In the genomic region with DNA sequence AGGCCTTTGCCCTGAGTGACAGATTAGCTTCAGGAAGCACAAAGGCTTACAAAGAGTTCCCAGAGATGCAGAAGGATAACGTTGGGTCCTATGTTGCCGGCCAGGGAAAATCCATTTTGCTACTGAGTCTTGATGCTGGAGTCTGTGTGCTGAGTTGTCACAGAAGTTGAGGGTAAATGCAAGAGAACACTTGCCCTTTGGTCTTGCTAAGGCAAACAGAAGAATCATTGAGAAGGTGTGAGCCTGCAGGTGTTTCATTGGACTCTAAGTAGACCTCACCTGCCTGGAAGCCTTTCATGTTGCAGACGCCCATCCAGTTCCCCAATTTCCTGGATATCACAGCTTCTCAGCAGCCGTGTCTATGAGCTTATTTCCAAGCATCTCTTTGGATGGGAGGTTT, we compare ENCODE assay signal across 20 cellular contexts.
"Had no signal": no experiment of that assay in that cellular context is flagged by ENCODE, and none has a peak within 500 bp of the region (broad histone marks: within the 10 kb centered on the region; RNA-seq: fewer than 3 reads in every experiment).

No MANE protein-coding gene starts in this region.

- H3K27ac ChIP-seq: coronary artery, heart left ventricle, parathyroid adenoma, psoas muscle, right lobe of liver, thoracic aorta, transverse colon, uterus had no signal

- H3K4me1 ChIP-seq: heart left ventricle, parathyroid adenoma, psoas muscle, right lobe of liver, transverse colon, uterus had no signal

- H3K9ac ChIP-seq: parathyroid adenoma had no signal

- H2AFZ ChIP-seq: parathyroid adenoma had no signal

- H3K27ac Mint-ChIP-seq: natural killer cell; stimulated activated naive B cell treated with anti-CD40 and anti-IgM and Interleukin-4, amounts not matched to agents 10 μg/mL and 1 μg/mL and 100 μg/mL, for 72 hours; stimulated activated naive CD8-positive, alpha-beta T cell treated with anti-CD3 and anti-CD28 coated beads, Interleukin-15, amount 100 ng/mL, for 72 hours had no signal

- H3K79me2 ChIP-seq: parathyroid adenoma had no signal

- H3K4me3 ChIP-seq: coronary artery, heart left ventricle, psoas muscle, right lobe of liver, thoracic aorta, transverse colon, uterus had no signal

- H3K36me3 Mint-ChIP-seq: natural killer cell; stimulated activated naive B cell treated with anti-CD40 and anti-IgM and Interleukin-4, amounts not matched to agents 10 μg/mL and 1 μg/mL and 100 μg/mL, for 72 hours had no signal

- H3K4me1 Mint-ChIP-seq: natural killer cell; stimulated activated naive CD8-positive, alpha-beta T cell treated with anti-CD3 and anti-CD28 coated beads, Interleukin-15, amount 100 ng/mL, for 72 hours had no signal

- H3K9me3 ChIP-seq: psoas muscle, right lobe of liver, thoracic aorta, transverse colon, uterus had no signal

- DNase-seq: effector CD4-positive, alpha-beta T cell; foreskin melanocyte; heart left ventricle; hypothalamus; kidney glomerular epithelial cell; mesendoderm; natural killer cell; psoas muscle; retina; right lobe of liver; stimulated activated CD4-positive, alpha-beta T cell treated with anti-CD3 and anti-CD28 coated beads, Interleukin-2, amount 100 ng/mL, for 24 hours; stimulated activated CD4-positive, alpha-beta T cell treated with anti-CD3 and anti-CD28 coated beads, Interleukin-4, amount 100 ng/mL, for 4 hours; stimulated activated naive B cell treated with anti-CD40 and anti-IgM and Interleukin-4, amounts not matched to agents 10 μg/mL and 1 μg/mL and 100 μg/mL, for 72 hours; stimulated activated naive CD8-positive, alpha-beta T cell treated with anti-CD3 and anti-CD28 coated beads, Interleukin-15, amount 100 ng/mL, for 72 hours; substantia nigra; transverse colon; uterus had no signal

- H3K27me3 Mint-ChIP-seq: stimulated activated naive CD8-positive, alpha-beta T cell treated with anti-CD3 and anti-CD28 coated beads, Interleukin-15, amount 100 ng/mL, for 72 hours had no signal

- ATAC-seq: heart left ventricle; natural killer cell; psoas muscle; right lobe of liver; stimulated activated naive B cell treated with anti-CD40 and anti-IgM and Interleukin-4, amounts not matched to agents 10 μg/mL and 1 μg/mL and 100 μg/mL, for 72 hours; stimulated activated naive CD8-positive, alpha-beta T cell treated with anti-CD3 and anti-CD28 coated beads, Interleukin-15, amount 100 ng/mL, for 72 hours had no signal

- H3K36me3 ChIP-seq: heart left ventricle, right lobe of liver, thoracic aorta, transverse colon, uterus had no signal

- H3K27me3 ChIP-seq: right lobe of liver, uterus had no signal

- H3K4me3 Mint-ChIP-seq: natural killer cell; stimulated activated naive B cell treated with anti-CD40 and anti-IgM and Interleukin-4, amounts not matched to agents 10 μg/mL and 1 μg/mL and 100 μg/mL, for 72 hours; stimulated activated naive CD8-positive, alpha-beta T cell treated with anti-CD3 and anti-CD28 coated beads, Interleukin-15, amount 100 ng/mL, for 72 hours had no signal
